ENCODE assay signal across 1 cellular context in the genomic region with DNA sequence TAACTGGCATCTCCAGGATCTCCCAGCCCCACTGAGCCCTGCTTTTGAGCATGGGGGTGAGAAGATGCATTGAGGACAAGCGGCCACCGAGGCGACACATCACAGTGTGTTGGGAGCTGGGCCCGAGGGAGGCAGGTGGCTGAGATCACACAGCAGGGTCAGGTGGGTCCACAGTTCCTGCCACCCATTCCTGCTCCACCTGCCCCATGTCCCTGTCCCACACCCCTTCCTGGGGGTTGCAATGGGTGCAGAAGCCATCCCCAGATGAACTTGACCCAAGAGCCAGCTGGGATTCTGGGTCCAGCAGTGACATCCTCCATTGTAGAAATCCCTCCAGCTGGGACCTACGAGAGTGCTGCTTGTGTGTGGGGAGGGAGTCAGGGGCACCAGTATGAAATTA.
TF ChIP-seq lines count a peak whose summit lies in the region.

No MANE protein-coding gene starts in this region.

TF ChIP-seq in endothelial cell of umbilical vein, 7 proteins besides CTCF, POLR2A, EP300 and RAD21:
- TF ChIP-seq JUN (IDR thresholded peaks at IDR 0.05; ENCODE audit: borderline replicate concordance, insufficient read depth, insufficient read length, low read depth) (no peak), GATA2 (IDR thresholded peaks at IDR 0.05; ENCODE audit: insufficient read depth, insufficient read length, low read depth, low read length) (no peak), POLR2AphosphoS5 (IDR thresholded peaks at IDR 0.05; ENCODE audit: insufficient read depth, low read depth, low read length) (no peak), EZH2 (IDR thresholded peaks at IDR 0.05; ENCODE audit: borderline replicate concordance, low read depth, low read length, severe bottlenecking) (no peak), FOS (IDR thresholded peaks at IDR 0.05; ENCODE audit: borderline replicate concordance, insufficient read depth, low read length) (no peak), MYC (IDR thresholded peaks at IDR 0.05; ENCODE audit: low read depth, low read length) (no peak)
- TF ChIP-seq, protein P1, sequence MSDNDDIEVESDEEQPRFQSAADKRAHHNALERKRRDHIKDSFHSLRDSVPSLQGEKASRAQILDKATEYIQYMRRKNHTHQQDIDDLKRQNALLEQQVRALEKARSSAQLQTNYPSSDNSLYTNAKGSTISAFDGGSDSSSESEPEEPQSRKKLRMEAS (IDR thresholded peaks at IDR 0.05; ENCODE audit: insufficient read depth, insufficient read length) = no peak
TF ChIP-seq in endothelial cell of umbilical vein: peak in this region for 0.
